In the genomic region with DNA sequence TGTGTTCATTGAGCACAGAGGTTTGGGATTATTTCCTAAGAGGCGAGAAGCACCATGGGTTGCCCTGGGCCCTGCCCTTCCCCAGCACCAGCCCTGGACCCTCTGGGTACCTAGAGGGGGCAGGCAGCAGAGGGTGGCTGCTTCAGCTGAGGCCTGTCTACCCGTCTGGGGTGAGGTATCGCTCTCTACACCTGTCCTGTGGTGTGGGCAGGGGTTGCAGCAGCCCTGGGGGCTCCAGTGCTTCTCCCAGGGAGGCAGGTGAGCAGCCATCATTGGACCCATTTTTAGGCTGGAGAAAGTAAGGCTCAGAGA, we compare ENCODE assay signal across 11 cellular contexts.
"Had no signal": no experiment of that assay in that cellular context is flagged by ENCODE, and none has a peak within 500 bp of the region (broad histone marks: within the 10 kb centered on the region; RNA-seq: fewer than 3 reads in every experiment).

No MANE protein-coding gene starts in this region.

- H3K9me3 Mint-ChIP-seq: activated CD4-positive, alpha-beta T cell treated with anti-CD3 and anti-CD28 coated beads, Interleukin-2, amount 10 ng/mL, durations not matched to agents 7 days and 5 days; activated naive CD4-positive, alpha-beta T cell treated with anti-CD3 and anti-CD28 coated beads, Interleukin-2, amount 10 ng/mL, durations not matched to agents 7 days and 5 days; neural progenitor cell; stimulated activated naive CD8-positive, alpha-beta T cell treated with anti-CD3 and anti-CD28 coated beads, Interleukin-15, Interleukin-2, amounts not matched to agents 100 ng/mL and 50 ng/mL, for 24 hours; T-helper 2 cell treated with Interferon-gamma antibody and Interleukin-4, amounts not matched to agents 5 μg/mL and 100 μg/mL, for 36 hours had no signal

- H3K9me3 ChIP-seq: colonic mucosa, right lobe of liver had no signal

- H3K36me3 Mint-ChIP-seq: activated naive CD4-positive, alpha-beta T cell treated with anti-CD3 and anti-CD28 coated beads, Interleukin-2, amount 10 ng/mL, durations not matched to agents 7 days and 5 days; neural progenitor cell had no signal

- H3K4me3 Mint-ChIP-seq: activated CD4-positive, alpha-beta T cell treated with anti-CD3 and anti-CD28 coated beads, Interleukin-2, amount 10 ng/mL, durations not matched to agents 7 days and 5 days; activated naive CD4-positive, alpha-beta T cell treated with anti-CD3 and anti-CD28 coated beads, Interleukin-2, amount 10 ng/mL, durations not matched to agents 7 days and 5 days; neural progenitor cell; stimulated activated naive CD8-positive, alpha-beta T cell treated with anti-CD3 and anti-CD28 coated beads, Interleukin-15, Interleukin-2, amounts not matched to agents 100 ng/mL and 50 ng/mL, for 24 hours; T-helper 2 cell treated with Interferon-gamma antibody and Interleukin-4, amounts not matched to agents 5 μg/mL and 100 μg/mL, for 36 hours had no signal

- H3K36me3 ChIP-seq: colonic mucosa, neural progenitor cell, right lobe of liver had no signal

- H2AFZ ChIP-seq: neural progenitor cell had no signal

- DNase-seq: activated CD4-positive, alpha-beta T cell treated with anti-CD3 and anti-CD28 coated beads, Interleukin-2, amount 10 ng/mL, durations not matched to agents 7 days and 5 days; activated CD8-positive, alpha-beta memory T cell treated with anti-CD3 and anti-CD28 coated beads, Interleukin-2, amount 50 U/mL, for 48 hours; activated naive CD4-positive, alpha-beta T cell treated with anti-CD3 and anti-CD28 coated beads, Interleukin-2, amount 10 ng/mL, durations not matched to agents 7 days and 5 days; colonic mucosa; effector CD4-positive, alpha-beta T cell; foreskin melanocyte; left colon had no signal

- H3K4me1 Mint-ChIP-seq: activated CD4-positive, alpha-beta T cell treated with anti-CD3 and anti-CD28 coated beads, Interleukin-2, amount 10 ng/mL, durations not matched to agents 7 days and 5 days; activated naive CD4-positive, alpha-beta T cell treated with anti-CD3 and anti-CD28 coated beads, Interleukin-2, amount 10 ng/mL, durations not matched to agents 7 days and 5 days had no signal

- ATAC-seq: left colon had no signal

- H3K4me3 ChIP-seq: colonic mucosa, neural progenitor cell, right lobe of liver had no signal

- H3K27me3 Mint-ChIP-seq: activated CD4-positive, alpha-beta T cell treated with anti-CD3 and anti-CD28 coated beads, Interleukin-2, amount 10 ng/mL, durations not matched to agents 7 days and 5 days; activated naive CD4-positive, alpha-beta T cell treated with anti-CD3 and anti-CD28 coated beads, Interleukin-2, amount 10 ng/mL, durations not matched to agents 7 days and 5 days; stimulated activated naive CD8-positive, alpha-beta T cell treated with anti-CD3 and anti-CD28 coated beads, Interleukin-15, Interleukin-2, amounts not matched to agents 100 ng/mL and 50 ng/mL, for 24 hours had no signal

- H3K4me2 ChIP-seq: neural progenitor cell had no signal

- H3K4me1 ChIP-seq: colonic mucosa had no signal

- H3K27ac ChIP-seq: colonic mucosa, neural progenitor cell had no signal

- H3K27me3 ChIP-seq: colonic mucosa, neural progenitor cell, right lobe of liver had no signal

- H3K27ac Mint-ChIP-seq: activated CD4-positive, alpha-beta T cell treated with anti-CD3 and anti-CD28 coated beads, Interleukin-2, amount 10 ng/mL, durations not matched to agents 7 days and 5 days; activated naive CD4-positive, alpha-beta T cell treated with anti-CD3 and anti-CD28 coated beads, Interleukin-2, amount 10 ng/mL, durations not matched to agents 7 days and 5 days; neural progenitor cell; stimulated activated naive CD8-positive, alpha-beta T cell treated with anti-CD3 and anti-CD28 coated beads, Interleukin-15, Interleukin-2, amounts not matched to agents 100 ng/mL and 50 ng/mL, for 24 hours; T-helper 2 cell treated with Interferon-gamma antibody and Interleukin-4, amounts not matched to agents 5 μg/mL and 100 μg/mL, for 36 hours had no signal
